Comparison of ENCODE assay signal across 17 cellular contexts in the genomic region with DNA sequence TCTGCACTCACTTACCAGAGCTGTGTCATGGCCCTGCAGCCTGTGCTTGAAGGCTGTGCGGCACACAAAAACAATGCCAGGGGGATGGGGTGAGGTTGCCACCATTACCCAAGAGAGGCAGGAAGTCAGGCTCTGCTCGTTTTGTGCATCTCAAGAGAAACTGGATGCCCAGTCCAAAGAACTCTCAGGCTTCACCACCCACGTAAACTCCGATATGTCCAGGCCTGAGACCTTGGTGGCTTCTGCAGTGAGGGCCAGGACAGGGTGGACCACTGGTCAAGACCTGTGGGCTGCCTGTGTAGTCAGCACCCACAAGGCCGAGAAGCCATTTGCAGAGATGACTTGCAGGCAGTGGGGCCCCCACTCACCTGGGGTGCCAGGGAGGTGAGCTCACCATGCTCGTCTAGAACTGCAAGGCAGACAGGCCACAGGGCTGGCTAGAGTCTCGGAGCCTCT. TPM values are rescaled to one million over a fixed set of nuclear protein-coding genes. Genes with fewer than 3 reads are reported as not detected.
A peak's percentile ranks its signal among the peaks of the same experiment; 100 is the strongest.
DNase-seq lines count a peak whose midpoint lies in the region; ATAC-seq, FAIRE-seq and TF ChIP-seq lines count a peak whose summit lies in the region.
"Had no signal": no experiment of that assay in that cellular context is flagged by ENCODE, and none has a peak within 500 bp of the region (broad histone marks: within the 10 kb centered on the region; RNA-seq: fewer than 3 reads in every experiment).

No MANE protein-coding gene starts in this region.

- in situ Hi-C loops in ACHN (cut with HindIII; ENCODE audit: low pct_ligation_motif_present, low pct_unique_long_range_greater_than_20kb, low sequenced_read_pairs): no loop called here

- no TSS peak for BruUV-seq in MCF 10A (replicated peaks; lab: Mats Ljungman, UMichigan)

- TF ChIP-seq CTCF in right atrium auricular region (IDR thresholded peaks at IDR 0.05) (no peak), NB4 (IDR thresholded peaks at IDR 0.05; ENCODE audit: low read depth, low read length) (no peak), MCF 10A (IDR thresholded peaks at IDR 0.05; ENCODE audit: unreplicated experiment) (no peak), D721Med (IDR thresholded peaks at IDR 0.05; ENCODE audit: insufficient read depth, missing control alignments) (no peak)

- H3K27ac Mint-ChIP-seq in MCF 10A (ENCODE audit: low read depth, unreplicated experiment): no peak overlapping the region
- H3K27ac Mint-ChIP-seq: CD14-positive monocyte had no signal

- no peaks in the 10 kb centered on the region for H3K4me1 ChIP-seq in right atrium auricular region

- H3K9me3 ChIP-seq in right atrium auricular region: no peaks in the 10 kb centered on the region

- no peak overlapping the region for H3K27ac ChIP-seq in right atrium auricular region

- H3K4me1 Mint-ChIP-seq in MCF 10A (ENCODE audit: insufficient read depth, unreplicated experiment): peaks cover 19% of the 10 kb centered on the region

- H3K9me3 Mint-ChIP-seq in MCF 10A (ENCODE audit: unreplicated experiment): no peaks in the 10 kb centered on the region

- FAIRE-seq in D721Med (lab: Jason Lieb, UNC): no peak

- no peak for ATAC-seq in Right ventricle myocardium inferior
- ATAC-seq: SK-N-SH treated with all-trans-retinoic acid at 6 μM for 48 hours had no signal

- CTCF ChIA-PET in MCF 10A (lab: Yijun Ruan, JAX): no interaction called here

- DNase-seq in right atrium auricular region (ENCODE audit: low spot score) (peak; percentile 52), Right ventricle myocardium inferior (ENCODE audit: missing footprints) (no peak), NB4 (ENCODE audit: low read depth) (peak; percentile 84), mucosa of gallbladder (ENCODE audit: low spot score) (peak; percentile 7), MCF 10A (ENCODE audit: unreplicated experiment) (no peak), D721Med (ENCODE audit: insufficient read length, low spot score) (no peak), ACHN (no peak)
- DNase-seq: MM.1S, NCI-H1092 treated with DMSO at 0.1 percent for 48 hours, NCI-H2081, NCI-H510A, NCI-H748 treated with DMSO at 0.1 percent for 48 hours, SHP77 treated with DMSO at 0.1 percent for 48 hours had no signal

- no peaks in the 10 kb centered on the region for H3K36me3 Mint-ChIP-seq in MCF 10A (ENCODE audit: insufficient read depth, unreplicated experiment)
- H3K36me3 Mint-ChIP-seq: CD14-positive monocyte had no signal

- H3K27me3 Mint-ChIP-seq in MCF 10A (ENCODE audit: insufficient read depth, unreplicated experiment): no peaks in the 10 kb centered on the region

- no peak overlapping the region for H3K4me3 ChIP-seq in right atrium auricular region
- no peak overlapping the region for H3K4me3 ChIP-seq in NB4 (ENCODE audit: low read depth, low read length)

- H3K36me3 ChIP-seq in right atrium auricular region: no peaks in the 10 kb centered on the region

- no peak for TF ChIP-seq POLR2A in NB4 (IDR thresholded peaks at IDR 0.05; ENCODE audit: extremely low read depth, insufficient read length)

- intact Hi-C loops in Right ventricle myocardium inferior (cut with DNase I) (no loop called here), MCF 10A (cut with micrococcal nuclease) (no loop called here)

- POLR2A ChIA-PET in MCF 10A (lab: Yijun Ruan, JAX): no interaction called here

- H3K4me3 Mint-ChIP-seq in MCF 10A (ENCODE audit: unreplicated experiment): no peak overlapping the region
- H3K4me3 Mint-ChIP-seq: CD14-positive monocyte had no signal

- H3K27me3 ChIP-seq in right atrium auricular region: no peaks in the 10 kb centered on the region

RNA-seq across cellular contexts. Expression of a gene that starts 54.7 kb away (rescaled TPM):
- total RNA-seq in right atrium auricular region (1 to 10 TPM; 5.8 to 6.9 TPM), Right ventricle myocardium inferior (7.9 TPM), mucosa of gallbladder (1.8 TPM), MCF 10A (2022) (not detected in 2 replicates)
- total RNA-seq: HT-29, OCI-LY7 had no signal

Comparison
In these comparisons a context has a peak if more than half of its experiments do, and no peak if none do; other contexts are left out.
1. DNase-seq: peak in right atrium auricular region (single experiment), NB4 (single experiment) and mucosa of gallbladder (single experiment); none in Right ventricle myocardium inferior (single experiment), MCF 10A (single experiment), D721Med (single experiment) and ACHN (single experiment).